In the genomic region with DNA sequence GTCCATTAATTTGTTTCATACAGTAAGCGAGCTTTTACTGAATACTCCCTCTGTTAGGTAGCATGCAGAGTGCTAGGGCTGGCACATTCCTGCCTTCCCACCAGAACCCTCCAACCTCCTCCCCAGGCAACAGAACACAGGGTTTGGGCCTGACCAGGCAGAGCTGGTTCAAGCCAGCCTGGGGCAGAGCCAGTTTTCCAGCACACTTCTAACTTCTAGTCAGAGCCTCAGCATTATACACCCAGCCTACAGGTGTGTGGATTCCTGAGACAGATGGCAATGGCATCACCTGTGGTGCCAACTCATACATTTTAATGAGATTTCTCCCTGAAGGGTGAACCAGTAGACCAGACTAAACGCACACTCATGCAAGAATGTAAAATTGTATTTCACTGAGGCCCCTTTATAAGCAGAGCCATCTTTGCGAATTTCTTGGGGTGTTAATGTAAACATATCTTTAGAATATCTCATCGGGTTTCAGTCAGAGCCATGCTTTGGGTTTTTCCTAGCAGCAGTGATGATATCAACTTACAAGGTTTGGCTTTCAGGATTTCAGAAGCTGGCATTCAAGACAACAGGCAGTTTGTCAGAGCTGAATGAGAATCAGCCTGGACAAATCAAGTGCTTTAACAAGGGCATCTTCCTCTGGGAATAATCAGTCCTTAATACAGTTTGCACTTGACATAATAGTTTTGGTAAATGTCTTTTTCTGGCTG, we compare ENCODE assay signal across 22 cellular contexts.
A peak's percentile ranks its signal among the peaks of the same experiment; 100 is the strongest.
DNase-seq lines count a peak whose midpoint lies in the region; ATAC-seq and FAIRE-seq lines count a peak whose summit lies in the region.
"Had no signal": no experiment of that assay in that cellular context is flagged by ENCODE, and none has a peak within 500 bp of the region (broad histone marks: within the 10 kb centered on the region; RNA-seq: fewer than 3 reads in every experiment).

No MANE protein-coding gene starts in this region.

- H3K27me3 Mint-ChIP-seq in stimulated activated naive CD8-positive, alpha-beta T cell treated with anti-CD3 and anti-CD28 coated beads, Interleukin-15, amount 100 ng/mL, for 72 hours: no peaks in the 10 kb centered on the region
- H3K27me3 Mint-ChIP-seq: activated naive CD8-positive, alpha-beta T cell treated with anti-CD3 and anti-CD28 coated beads for 36 hours; naive B cell had no signal

- no peak overlapping the region for H3K4me3 Mint-ChIP-seq in stimulated activated naive CD8-positive, alpha-beta T cell treated with anti-CD3 and anti-CD28 coated beads, Interleukin-15, amount 100 ng/mL, for 72 hours
- H3K4me3 Mint-ChIP-seq: activated naive CD8-positive, alpha-beta T cell treated with anti-CD3 and anti-CD28 coated beads for 36 hours; naive B cell had no signal

- no peaks in the 10 kb centered on the region for H3K9me3 Mint-ChIP-seq in stimulated activated naive CD8-positive, alpha-beta T cell treated with anti-CD3 and anti-CD28 coated beads, Interleukin-15, amount 100 ng/mL, for 72 hours
- H3K9me3 Mint-ChIP-seq: activated naive CD8-positive, alpha-beta T cell treated with anti-CD3 and anti-CD28 coated beads for 36 hours; naive B cell had no signal

- H3K4me1 Mint-ChIP-seq in stimulated activated naive CD8-positive, alpha-beta T cell treated with anti-CD3 and anti-CD28 coated beads, Interleukin-15, amount 100 ng/mL, for 72 hours: peaks cover 8% of the 10 kb centered on the region
- H3K4me1 Mint-ChIP-seq: naive B cell had no signal

- no peak for DNase-seq in stimulated activated naive CD8-positive, alpha-beta T cell treated with anti-CD3 and anti-CD28 coated beads, Interleukin-15, Interleukin-2, amounts not matched to agents 100 U/mL and 50 U/mL, for 24 hours
- DNase-seq in stimulated activated naive CD8-positive, alpha-beta T cell treated with anti-CD3 and anti-CD28 coated beads, Interleukin-15, amount 100 ng/mL, for 72 hours: no peak
- DNase-seq in cerebellum (ENCODE audit: low spot score) (peak; percentile 76), left kidney (ENCODE audit: low read depth, low spot score) (peak; percentile 45), amniotic stem cell (lab: John Stamatoyannopoulos, UW) (no peak), HTR-8/SVneo (ENCODE audit: insufficient read length, low spot score) (no peak), posterior vena cava (ENCODE audit: low spot score) (no peak)
- DNase-seq: activated CD8-positive, alpha-beta memory T cell treated with anti-CD3 and anti-CD28 coated beads for 24 hours; activated naive CD8-positive, alpha-beta T cell treated with anti-CD3 and anti-CD28 coated beads for 36 hours; effector CD8-positive, alpha-beta T cell; heart right ventricle; MG63; naive B cell; NCI-H1694; NCI-H345; stimulated activated CD4-positive, alpha-beta T cell treated with anti-CD3 and anti-CD28 coated beads, Interleukin-1b, Interleukin-23, amount 100 ng/mL, for 48 hours had no signal

- ATAC-seq in stimulated activated naive CD8-positive, alpha-beta T cell treated with anti-CD3 and anti-CD28 coated beads, Interleukin-15, Interleukin-2, amounts not matched to agents 100 U/mL and 50 U/mL, for 24 hours: peak; percentile 25
- no peak for ATAC-seq in stimulated activated naive CD8-positive, alpha-beta T cell treated with anti-CD3 and anti-CD28 coated beads, Interleukin-15, amount 100 ng/mL, for 72 hours
- ATAC-seq in HG02938 (IDR thresholded peaks at IDR 0.05; ENCODE audit: unreplicated experiment): no peak
- ATAC-seq: activated CD4-positive, CD25-positive, alpha-beta regulatory T cell treated with anti-CD3 and anti-CD28 coated beads, Interleukin-2, amount 50 U/mL, for 24 hours; heart right ventricle; HepG2; Panc1; sciatic nerve had no signal

- no peak overlapping the region for H3K27ac Mint-ChIP-seq in stimulated activated naive CD8-positive, alpha-beta T cell treated with anti-CD3 and anti-CD28 coated beads, Interleukin-15, amount 100 ng/mL, for 72 hours
- H3K27ac Mint-ChIP-seq: activated naive CD8-positive, alpha-beta T cell treated with anti-CD3 and anti-CD28 coated beads for 36 hours; naive B cell had no signal

- intact Hi-C loops in posterior vena cava (cut with DNase I): no loop called here

- no peak for FAIRE-seq in HTR-8/SVneo (lab: Jason Lieb, UNC)
- FAIRE-seq: GM12892, HepG2 had no signal

Comparison
In these comparisons a context has a peak if more than half of its experiments do, and no peak if none do; other contexts are left out.
1. DNase-seq: peak in cerebellum (single experiment) and left kidney (single experiment); none in stimulated activated naive CD8-positive, alpha-beta T cell treated with anti-CD3 and anti-CD28 coated beads, Interleukin-15, Interleukin-2, amounts not matched to agents 100 U/mL and 50 U/mL, for 24 hours (single experiment), stimulated activated naive CD8-positive, alpha-beta T cell treated with anti-CD3 and anti-CD28 coated beads, Interleukin-15, amount 100 ng/mL, for 72 hours (0 of 2), amniotic stem cell (single experiment), HTR-8/SVneo (single experiment) and posterior vena cava (single experiment).